Comparison of ENCODE assay signal across 20 cellular contexts in genomic region chr2:181371195-181371594, GRCh38.
DNase-seq lines count a peak whose midpoint lies in the region; ATAC-seq and TF ChIP-seq lines count a peak whose summit lies in the region.
"Had no signal": no experiment of that assay in that cellular context is flagged by ENCODE, and none has a peak within 500 bp of the region (broad histone marks: within the 10 kb centered on the region; RNA-seq: fewer than 3 reads in every experiment).

No MANE protein-coding gene starts in this region.

- DNase-seq in activated naive CD4-positive, alpha-beta T cell (lab: John Stamatoyannopoulos, UW) = no peak
- DNase-seq in OCI-LY7 (ENCODE audit: low spot score) (no peak), immature natural killer cell (no peak), mesenteric fat pad (ENCODE audit: low spot score) (no peak)
- DNase-seq in activated naive CD4-positive, alpha-beta T cell treated with anti-CD3 and anti-CD28 coated beads for 36 hours = no peak
- no peak for DNase-seq in activated CD4-positive, alpha-beta T cell treated with anti-CD3 and anti-CD28 coated beads for 1 hour
- DNase-seq: activated CD4-positive, alpha-beta T cell treated with anti-CD3 and anti-CD28 coated beads, Interleukin-2, amount 10 ng/mL, durations not matched to agents 7 days and 5 days; activated CD8-positive, alpha-beta memory T cell treated with anti-CD3 and anti-CD28 coated beads, Interleukin-2, amount 50 U/mL, for 48 hours; activated effector memory CD4-positive, alpha-beta T cell treated with anti-CD3 and anti-CD28 coated beads, Interleukin-2, amount 50 U/mL, for 16 hours; aorta; erythroblast; hippocampal formation; lower lobe of right lung; NCI-H1417; NCI-H510A; right lobe of liver had no signal

- H3K4me1 Mint-ChIP-seq in activated naive CD4-positive, alpha-beta T cell treated with anti-CD3 and anti-CD28 coated beads, Interleukin-2, amount 50 U/mL, for 24 hours = peaks cover 26% of the 10 kb centered on the region
- H3K4me1 Mint-ChIP-seq in immature natural killer cell = peaks cover 27 to 30% of the 10 kb centered on the region in 2 donors
- peaks cover 48% of the 10 kb centered on the region for H3K4me1 Mint-ChIP-seq in stimulated activated memory B cell treated with anti-CD40 and anti-IgM and Interleukin-4, amounts not matched to agents 10 μg/mL and 1 μg/mL and 100 μg/mL, for 72 hours
- peaks cover 17% of the 10 kb centered on the region for H3K4me1 Mint-ChIP-seq in activated naive CD4-positive, alpha-beta T cell treated with anti-CD3 and anti-CD28 coated beads for 36 hours (ENCODE audit: low read depth)

- H3K27ac Mint-ChIP-seq in activated naive CD4-positive, alpha-beta T cell treated with anti-CD3 and anti-CD28 coated beads, Interleukin-2, amount 50 U/mL, for 24 hours = peak overlapping the region; percentile 11
- peak overlapping the region in 5 of 6 donors; percentile 9 to 90 (median 49) for H3K27ac Mint-ChIP-seq in immature natural killer cell
- H3K27ac Mint-ChIP-seq in stimulated activated memory B cell treated with anti-CD40 and anti-IgM and Interleukin-4, amounts not matched to agents 10 μg/mL and 1 μg/mL and 100 μg/mL, for 72 hours = peak overlapping the region; percentile 37
- H3K27ac Mint-ChIP-seq in activated naive CD4-positive, alpha-beta T cell treated with anti-CD3 and anti-CD28 coated beads for 36 hours = no peak overlapping the region
- H3K27ac Mint-ChIP-seq: activated CD4-positive, alpha-beta T cell treated with anti-CD3 and anti-CD28 coated beads, Interleukin-2, amount 10 ng/mL, durations not matched to agents 7 days and 5 days had no signal

- no peak overlapping the region for H3K4me3 Mint-ChIP-seq in activated naive CD4-positive, alpha-beta T cell treated with anti-CD3 and anti-CD28 coated beads, Interleukin-2, amount 50 U/mL, for 24 hours
- H3K4me3 Mint-ChIP-seq in immature natural killer cell = peak overlapping the region in 1 of 5 donors; percentile 17
- H3K4me3 Mint-ChIP-seq in stimulated activated memory B cell treated with anti-CD40 and anti-IgM and Interleukin-4, amounts not matched to agents 10 μg/mL and 1 μg/mL and 100 μg/mL, for 72 hours = no peak overlapping the region
- no peak overlapping the region for H3K4me3 Mint-ChIP-seq in activated naive CD4-positive, alpha-beta T cell treated with anti-CD3 and anti-CD28 coated beads for 36 hours
- H3K4me3 Mint-ChIP-seq: activated CD4-positive, alpha-beta T cell treated with anti-CD3 and anti-CD28 coated beads, Interleukin-2, amount 10 ng/mL, durations not matched to agents 7 days and 5 days had no signal

- peak overlapping the region; percentile 70; the same call in 1 of the 2 replicates for H2AFZ ChIP-seq in OCI-LY7 (ENCODE audit: low read length)

- no peaks in the 10 kb centered on the region for H3K9me2 ChIP-seq in OCI-LY7 (ENCODE audit: insufficient read depth, low read length)

- H3K4me1 ChIP-seq in OCI-LY7 (ENCODE audit: insufficient read depth, low read length, poor library complexity, severe bottlenecking) = peaks cover 32% of the 10 kb centered on the region
- H3K4me1 ChIP-seq: right lobe of liver had no signal

- POLR2A ChIA-PET in OCI-LY7 (lab: Charles Lee) = interaction anchor here (0.6 kb wide), 1 partner anchor 38 kb away, joined by 3 read pairs; no protein-coding TSS in a partner anchor

- no peaks in the 10 kb centered on the region for H3K79me2 ChIP-seq in OCI-LY7 (ENCODE audit: insufficient read depth, low read depth, low read length)

- no peak overlapping the region for H3K4me3 ChIP-seq in OCI-LY7 (ENCODE audit: low read depth, low read length, poor library complexity, severe bottlenecking)
- H3K4me3 ChIP-seq: lower lobe of right lung, right lobe of liver had no signal

- peaks cover 8% of the 10 kb centered on the region for H3K36me3 Mint-ChIP-seq in activated naive CD4-positive, alpha-beta T cell treated with anti-CD3 and anti-CD28 coated beads, Interleukin-2, amount 50 U/mL, for 24 hours
- peaks cover 3 to 9% (median 3%) of the 10 kb centered on the region in 3 donors for H3K36me3 Mint-ChIP-seq in immature natural killer cell
- H3K36me3 Mint-ChIP-seq in stimulated activated memory B cell treated with anti-CD40 and anti-IgM and Interleukin-4, amounts not matched to agents 10 μg/mL and 1 μg/mL and 100 μg/mL, for 72 hours = no peaks in the 10 kb centered on the region
- H3K36me3 Mint-ChIP-seq in activated naive CD4-positive, alpha-beta T cell treated with anti-CD3 and anti-CD28 coated beads for 36 hours (ENCODE audit: low read depth) = peaks cover 2% of the 10 kb centered on the region

- no peaks in the 10 kb centered on the region for H3K27me3 Mint-ChIP-seq in activated naive CD4-positive, alpha-beta T cell treated with anti-CD3 and anti-CD28 coated beads, Interleukin-2, amount 50 U/mL, for 24 hours
- peaks cover 0 to 2% (median 0%) of the 10 kb centered on the region in 3 donors for H3K27me3 Mint-ChIP-seq in immature natural killer cell (ENCODE audit: low read depth in 3 of 3)
- H3K27me3 Mint-ChIP-seq in stimulated activated memory B cell treated with anti-CD40 and anti-IgM and Interleukin-4, amounts not matched to agents 10 μg/mL and 1 μg/mL and 100 μg/mL, for 72 hours = no peaks in the 10 kb centered on the region
- no peaks in the 10 kb centered on the region for H3K27me3 Mint-ChIP-seq in activated naive CD4-positive, alpha-beta T cell treated with anti-CD3 and anti-CD28 coated beads for 36 hours (ENCODE audit: low read depth)
- H3K27me3 Mint-ChIP-seq: activated CD4-positive, alpha-beta T cell treated with anti-CD3 and anti-CD28 coated beads, Interleukin-2, amount 10 ng/mL, durations not matched to agents 7 days and 5 days had no signal

- no peak for TF ChIP-seq CTCF in OCI-LY7 (conservative IDR thresholded peaks at IDR 0.05; ENCODE audit: low read length)

- no peaks in the 10 kb centered on the region for H3K9me3 ChIP-seq in OCI-LY7 (ENCODE audit: low read length)
- H3K9me3 ChIP-seq: lower lobe of right lung, right lobe of liver had no signal

- CTCF ChIA-PET in OCI-LY7 (lab: Charles Lee; ENCODE audit: unreplicated experiment) = no interaction called here
- CTCF ChIA-PET in activated naive CD4-positive, alpha-beta T cell treated with anti-CD3 and anti-CD28 coated beads for 36 hours (lab: Charles Lee) = interaction anchor here (0.7 kb wide), 1 partner anchor 24 kb away, joined by 3 read pairs; no protein-coding TSS in a partner anchor

- H3K36me3 ChIP-seq in OCI-LY7 (ENCODE audit: insufficient read depth, low read length) = no peaks in the 10 kb centered on the region
- H3K36me3 ChIP-seq: lower lobe of right lung, right lobe of liver had no signal

- BruUV-seq in OCI-LY7 (replicated peaks; lab: Mats Ljungman, UMichigan) = no TSS peak

- no peaks in the 10 kb centered on the region for H3K9me3 Mint-ChIP-seq in activated naive CD4-positive, alpha-beta T cell treated with anti-CD3 and anti-CD28 coated beads, Interleukin-2, amount 50 U/mL, for 24 hours
- H3K9me3 Mint-ChIP-seq in immature natural killer cell = no peaks in the 10 kb centered on the region
- no peaks in the 10 kb centered on the region for H3K9me3 Mint-ChIP-seq in stimulated activated memory B cell treated with anti-CD40 and anti-IgM and Interleukin-4, amounts not matched to agents 10 μg/mL and 1 μg/mL and 100 μg/mL, for 72 hours
- H3K9me3 Mint-ChIP-seq in activated naive CD4-positive, alpha-beta T cell treated with anti-CD3 and anti-CD28 coated beads for 36 hours = no peaks in the 10 kb centered on the region

- no peak for ATAC-seq in stimulated activated memory B cell treated with anti-CD40 and anti-IgM and Interleukin-4, amounts not matched to agents 10 μg/mL and 1 μg/mL and 100 μg/mL, for 72 hours
- ATAC-seq: HCT116, right lobe of liver had no signal

- intact Hi-C loops in OCI-LY7 (cut with micrococcal nuclease; ENCODE audit: unreplicated experiment) = no loop called here
- intact Hi-C loops in activated naive CD4-positive, alpha-beta T cell treated with anti-CD3 and anti-CD28 coated beads for 36 hours (cut with micrococcal nuclease) = no loop called here

- H4K20me1 ChIP-seq in OCI-LY7 (ENCODE audit: insufficient read depth, low read length) = no peaks in the 10 kb centered on the region

- no peak overlapping the region for H3K27ac ChIP-seq in OCI-LY7 (ENCODE audit: low read depth, low read length, poor library complexity, severe bottlenecking)
- H3K27ac ChIP-seq: C4-2B, lower lobe of right lung, right lobe of liver had no signal

- H3K4me2 ChIP-seq in OCI-LY7 (ENCODE audit: low read length) = peak overlapping the region; percentile 11; the same call in 1 of the 2 replicates
